24 cellular contexts compared by ENCODE assay signal in genomic region chr11:33021937-33022336, GRCh38. TPM values are rescaled to one million over a fixed set of nuclear protein-coding genes. Genes with fewer than 3 reads are reported as not detected.
DNase-seq lines count a peak whose midpoint lies in the region; ATAC-seq, FAIRE-seq and TF ChIP-seq lines count a peak whose summit lies in the region.
"Had no signal": no experiment of that assay in that cellular context is flagged by ENCODE, and none has a peak within 500 bp of the region (broad histone marks: within the 10 kb centered on the region; RNA-seq: fewer than 3 reads in every experiment).

No MANE protein-coding gene starts in this region.

- peak; percentile 40 to 65 for ATAC-seq in CD4-positive, CD25-positive, alpha-beta regulatory T cell (ENCODE audit: low read depth in 2 of 2)
- ATAC-seq in HG02759 (IDR thresholded peaks at IDR 0.05; ENCODE audit: unreplicated experiment): peak; percentile 57
- ATAC-seq: gastrocnemius medialis; lower lobe of right lung; Right ventricle myocardium inferior; stimulated activated effector memory CD8-positive, alpha-beta T cell treated with anti-CD3 and anti-CD28 coated beads, Interleukin-12 subunit alpha, Interleukin-12 subunit beta, amount 100 ng/mL, for 72 hours had no signal

- H3K27ac ChIP-seq in CD4-positive, CD25-positive, alpha-beta regulatory T cell (ENCODE audit: insufficient read depth, low read length, poor library complexity, severe bottlenecking): no peak overlapping the region
- H3K27ac ChIP-seq: esophagus muscularis mucosa, gastrocnemius medialis, lower lobe of right lung, testis, vagina had no signal

- H3K9me3 Mint-ChIP-seq in CD4-positive, CD25-positive, alpha-beta regulatory T cell: peaks cover 0 to 1% (median 0%) of the 10 kb centered on the region in 7 donors
- H3K9me3 Mint-ChIP-seq: CD8-positive, alpha-beta memory T cell; H9; stimulated activated effector memory CD8-positive, alpha-beta T cell treated with anti-CD3 and anti-CD28 coated beads, Interleukin-12 subunit alpha, Interleukin-12 subunit beta, amount 100 ng/mL, for 72 hours had no signal

- TF ChIP-seq CTCF in D721Med (IDR thresholded peaks at IDR 0.05; ENCODE audit: insufficient read depth, missing control alignments): no peak

- H3K4me1 ChIP-seq in CD4-positive, CD25-positive, alpha-beta regulatory T cell (ENCODE audit: control insufficient read depth, insufficient read depth, low read length, poor library complexity, severe bottlenecking): no peaks in the 10 kb centered on the region
- H3K4me1 ChIP-seq: testis had no signal

- peak in 1 of 3 donors; percentile 11 for DNase-seq in CD4-positive, CD25-positive, alpha-beta regulatory T cell
- DNase-seq in D721Med (ENCODE audit: insufficient read length, low spot score): peak; percentile 28
- DNase-seq in retina: no peak
- DNase-seq in NCI-H2196 treated with DMSO at 0.1 percent for 48 hours (lab: John Stamatoyannopoulos, UW; ENCODE audit: unreplicated experiment): no peak
- DNase-seq in hypothalamus (lab: John Stamatoyannopoulos, UW): no peak
- DNase-seq: activated CD4-positive, alpha-beta T cell treated with anti-CD3 and anti-CD28 coated beads for 48 hours; CD8-positive, alpha-beta memory T cell; DMS79; effector memory CD4-positive, alpha-beta T cell; gastrocnemius medialis; H9; lower lobe of right lung; MM.1S; NCI-H1436 treated with DMSO at 0.1 percent for 48 hours; NCI-H2171 treated with DMSO at 0.1 percent for 48 hours; stimulated activated CD4-positive, alpha-beta T cell treated with anti-CD3 and anti-CD28 coated beads, Interleukin-2, amount 100 ng/mL, for 24 hours; testis had no signal

- no peaks in the 10 kb centered on the region for H3K36me3 ChIP-seq in CD4-positive, CD25-positive, alpha-beta regulatory T cell (ENCODE audit: control insufficient read depth, insufficient read depth, low read length)
- H3K36me3 ChIP-seq: esophagus muscularis mucosa, gastrocnemius medialis, lower lobe of right lung, vagina had no signal

- H3K27me3 Mint-ChIP-seq in CD4-positive, CD25-positive, alpha-beta regulatory T cell: peaks cover 68% of the 10 kb centered on the region

- FAIRE-seq in D721Med (lab: Jason Lieb, UNC) (peak; percentile 70), islet of Langerhans (lab: Jason Lieb, UNC) (peak; percentile 21)

- peak overlapping the region in 1 of 3 donors; percentile 61 for H3K27ac Mint-ChIP-seq in CD4-positive, CD25-positive, alpha-beta regulatory T cell
- H3K27ac Mint-ChIP-seq: H9; progenitor cell of endocrine pancreas; stimulated activated effector memory CD8-positive, alpha-beta T cell treated with anti-CD3 and anti-CD28 coated beads, Interleukin-12 subunit alpha, Interleukin-12 subunit beta, amount 100 ng/mL, for 72 hours had no signal

- H3K9me3 ChIP-seq in CD4-positive, CD25-positive, alpha-beta regulatory T cell (ENCODE audit: control insufficient read depth in 2 of 2, low read length in 2 of 2): no peaks in the 10 kb centered on the region
- H3K9me3 ChIP-seq: esophagus muscularis mucosa, gastrocnemius medialis, lower lobe of right lung, testis, vagina had no signal

- H3K4me3 Mint-ChIP-seq in CD4-positive, CD25-positive, alpha-beta regulatory T cell: peak overlapping the region in 1 of 4 donors; percentile 28
- H3K4me3 Mint-ChIP-seq: CD8-positive, alpha-beta memory T cell; H9; stimulated activated effector memory CD8-positive, alpha-beta T cell treated with anti-CD3 and anti-CD28 coated beads, Interleukin-12 subunit alpha, Interleukin-12 subunit beta, amount 100 ng/mL, for 72 hours had no signal

- no peaks in the 10 kb centered on the region for H3K36me3 Mint-ChIP-seq in CD4-positive, CD25-positive, alpha-beta regulatory T cell
- H3K36me3 Mint-ChIP-seq: CD8-positive, alpha-beta memory T cell; stimulated activated effector memory CD8-positive, alpha-beta T cell treated with anti-CD3 and anti-CD28 coated beads, Interleukin-12 subunit alpha, Interleukin-12 subunit beta, amount 100 ng/mL, for 72 hours had no signal

- H3K27me3 ChIP-seq in CD4-positive, CD25-positive, alpha-beta regulatory T cell (ENCODE audit: control insufficient read depth, insufficient read depth, low read length): peaks cover 25% of the 10 kb centered on the region
- H3K27me3 ChIP-seq: esophagus muscularis mucosa, gastrocnemius medialis, testis, vagina had no signal

- no peak overlapping the region for H3K4me3 ChIP-seq in CD4-positive, CD25-positive, alpha-beta regulatory T cell (ENCODE audit: low read depth, low read length)
- H3K4me3 ChIP-seq: esophagus muscularis mucosa, gastrocnemius medialis, lower lobe of right lung, testis, vagina had no signal

- H3K4me1 Mint-ChIP-seq in CD4-positive, CD25-positive, alpha-beta regulatory T cell: peaks cover 0 to 24% (median 8%) of the 10 kb centered on the region in 4 donors
- H3K4me1 Mint-ChIP-seq: stimulated activated effector memory CD8-positive, alpha-beta T cell treated with anti-CD3 and anti-CD28 coated beads, Interleukin-12 subunit alpha, Interleukin-12 subunit beta, amount 100 ng/mL, for 72 hours had no signal

RNA-seq across cellular contexts. Expression of gene DEPDC7, which starts 6.3 kb away (rescaled TPM):
- 0.64 TPM for total RNA-seq in CD4-positive, CD25-positive, alpha-beta regulatory T cell
- polyA plus RNA-seq in CD4-positive, CD25-positive, alpha-beta regulatory T cell: 1 to 10 TPM in 2 of 4 donors, under 1 TPM in 2; 0.60 to 1.5 (median 0.98) TPM

RNA-seq across cellular contexts. Expression of gene TCP11L1, which starts 17.4 kb away (rescaled TPM):
- 17.0 TPM for total RNA-seq in CD4-positive, CD25-positive, alpha-beta regulatory T cell
- polyA plus RNA-seq in CD4-positive, CD25-positive, alpha-beta regulatory T cell: 1 to 10 TPM; 4.3 to 6.7 (median 6.1) TPM
